In genomic region chr10:72567884-72568283, GRCh38 we compare ENCODE assay signal across 11 cellular contexts. TPM values are rescaled to one million over a fixed set of nuclear protein-coding genes. Genes with fewer than 3 reads are reported as not detected.
DNase-seq lines count a peak whose midpoint lies in the region; ATAC-seq and TF ChIP-seq lines count a peak whose summit lies in the region.
"Had no signal": no experiment of that assay in that cellular context is flagged by ENCODE, and none has a peak within 500 bp of the region (broad histone marks: within the 10 kb centered on the region; RNA-seq: fewer than 3 reads in every experiment).

No MANE protein-coding gene starts in this region.

- no peak overlapping the region for H3K4me2 ChIP-seq in OCI-LY7 (ENCODE audit: low read length)

- POLR2A ChIA-PET in OCI-LY7 (lab: Charles Lee), result no interaction called here

- no peaks in the 10 kb centered on the region for H3K27me3 ChIP-seq in testis
- H3K27me3 ChIP-seq in ovary, result no peaks in the 10 kb centered on the region

- no peaks in the 10 kb centered on the region for H4K20me1 ChIP-seq in OCI-LY7 (ENCODE audit: insufficient read depth, low read length)

- H3K4me3 ChIP-seq in OCI-LY7 (ENCODE audit: low read depth, low read length, poor library complexity, severe bottlenecking) (no peak overlapping the region), foreskin fibroblast (ENCODE audit: low read depth in 1 of 2, low read length in 2 of 2) (no peak overlapping the region), testis (no peak overlapping the region), ovary (no peak overlapping the region)

- H3K36me3 ChIP-seq in OCI-LY7 (ENCODE audit: insufficient read depth, low read length) (peaks cover under 1% of the 10 kb centered on the region; the same call in 1 of the 2 replicates), testis (ENCODE audit: low read depth, missing control alignments) (no peaks in the 10 kb centered on the region), ovary (no peaks in the 10 kb centered on the region)

- CTCF ChIA-PET in OCI-LY7 (lab: Charles Lee; ENCODE audit: unreplicated experiment), result no interaction called here

- TF ChIP-seq POLR2A in testis (IDR thresholded peaks at IDR 0.05) (no peak), ovary (IDR thresholded peaks at IDR 0.05) (no peak)

- H3K9me3 ChIP-seq in OCI-LY7 (ENCODE audit: low read length) (no peaks in the 10 kb centered on the region), testis (no peaks in the 10 kb centered on the region), ovary (no peaks in the 10 kb centered on the region)

- H3K4me1 ChIP-seq in OCI-LY7 (ENCODE audit: insufficient read depth, low read length, poor library complexity, severe bottlenecking) (no peaks in the 10 kb centered on the region), testis (no peaks in the 10 kb centered on the region), ovary (ENCODE audit: insufficient read depth) (no peaks in the 10 kb centered on the region)

- WGBS in testis, 2 donors, result 39 to 59% methylated on average over 2 of the region's 2 CpGs
- WGBS in ovary, 3 donors, result 45 to 58% (median 56%) methylated on average over 2 of the region's 2 CpGs

- intact Hi-C loops in OCI-LY7 (cut with micrococcal nuclease; ENCODE audit: unreplicated experiment) (loop anchor here (5.0 kb wide), 1 partner anchor 206 kb away; no protein-coding TSS in a partner anchor), testis (cut with DNase I; ENCODE audit: low total_unique reads) (no loop called here), ovary (cut with DNase I) (no loop called here)

- no TSS peak for BruUV-seq in OCI-LY7 (replicated peaks; lab: Mats Ljungman, UMichigan)

- ATAC-seq in HG02885 (IDR thresholded peaks at IDR 0.05; ENCODE audit: poor library complexity, unreplicated experiment), result no peak

- no peak overlapping the region for H3K27ac ChIP-seq in OCI-LY7 (ENCODE audit: low read depth, low read length, poor library complexity, severe bottlenecking)
- no peak overlapping the region for H3K27ac ChIP-seq in testis
- H3K27ac ChIP-seq in ovary, result no peak overlapping the region

- H3K9me2 ChIP-seq in OCI-LY7 (ENCODE audit: insufficient read depth, low read length), result no peaks in the 10 kb centered on the region; the same call in 1 of the 2 replicates

- DNase-seq in NCI-H82 (lab: John Stamatoyannopoulos, UW) (peak; percentile 48), NCI-H82 treated with DMSO at 0.1 percent for 48 hours (lab: John Stamatoyannopoulos, UW; ENCODE audit: unreplicated experiment) (no peak), OCI-LY7 (ENCODE audit: low spot score) (peak; percentile 26), foreskin fibroblast (peak in 1 of 2 donors; percentile 4), testis (no peak), AG08395 (ENCODE audit: low spot score) (no peak), ovary (no peak)
- DNase-seq: activated naive CD4-positive, alpha-beta T cell treated with Interleukin-2 at 50 U/mL for 16 hours; CD8-positive, alpha-beta memory T cell; KG1 had no signal

- no peak overlapping the region for H2AFZ ChIP-seq in OCI-LY7 (ENCODE audit: low read length)

- no peaks in the 10 kb centered on the region for H3K79me2 ChIP-seq in OCI-LY7 (ENCODE audit: insufficient read depth, low read depth, low read length)

- TF ChIP-seq EP300 in ovary (IDR thresholded peaks at IDR 0.05), result no peak

- peak; percentile 79 for TF ChIP-seq CTCF in OCI-LY7 (conservative IDR thresholded peaks at IDR 0.05; ENCODE audit: low read length)
- TF ChIP-seq CTCF in foreskin fibroblast (IDR thresholded peaks at IDR 0.05; ENCODE audit: low read depth, low read length), result peak; percentile 9
- TF ChIP-seq CTCF in testis (IDR thresholded peaks at IDR 0.05), result peak in 2 of 3 experiments; percentile 12 to 43
- TF ChIP-seq CTCF in ovary (IDR thresholded peaks at IDR 0.05), result no peak

RNA-seq across cellular contexts. Expression of gene MICU1, which starts 58.0 kb away (rescaled TPM):
- total RNA-seq in OCI-LY7 (2014; rRNA removed; shearing (Covaris generic)), result 27.0 and 27.2 TPM in 2 replicates
- 33.0 and 33.6 TPM in 2 replicates for total RNA-seq in OCI-LY7 (2022)
- 10 to 100 TPM; 34.7 to 42.7 TPM for total RNA-seq in testis
- polyA plus RNA-seq in testis (ENCODE audit: insufficient read depth, low read depth, low replicate concordance), result 38.9 TPM
- total RNA-seq in ovary, result 10 to 100 TPM; 29.9 to 51.8 (median 44.5) TPM
- polyA plus RNA-seq in ovary, result 100 to 1,000 TPM in 1 of 2 donors, 10 to 100 TPM in 1; 42.4 to 117 TPM

Comparison
In these comparisons a context has a peak if more than half of its experiments do, and no peak if none do; other contexts are left out.
1. DNase-seq: peak in NCI-H82 (single experiment) and OCI-LY7 (single experiment); none in NCI-H82 treated with DMSO at 0.1 percent for 48 hours (single experiment), testis (single experiment), AG08395 (single experiment) and ovary (0 of 5).
2. CTCF ChIP-seq: peak in OCI-LY7 (single experiment), foreskin fibroblast (single experiment) and testis (2 of 3); none in ovary (0 of 3).